ENCODE assay signal across 27 cellular contexts in the genomic region with DNA sequence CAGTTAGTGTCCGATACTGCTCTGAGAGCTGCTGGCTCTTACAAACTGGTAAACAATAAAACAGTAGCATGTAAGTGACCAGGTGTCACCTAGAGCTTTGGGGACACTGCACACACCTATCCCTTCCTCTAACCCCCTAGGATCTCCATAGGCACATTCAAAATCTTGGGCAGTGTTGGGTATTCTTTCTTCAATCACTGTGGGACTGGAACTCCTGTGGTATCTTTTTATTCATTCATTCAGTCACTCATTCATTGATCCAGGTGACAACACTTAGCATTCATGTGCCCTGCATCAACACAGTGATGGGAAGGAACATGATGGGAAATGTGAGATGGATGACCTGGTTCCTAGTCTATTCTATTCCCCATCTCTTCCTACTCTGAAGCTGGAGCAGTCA.
"Had no signal": no experiment of that assay in that cellular context is flagged by ENCODE, and none has a peak within 500 bp of the region (broad histone marks: within the 10 kb centered on the region; RNA-seq: fewer than 3 reads in every experiment).

No MANE protein-coding gene starts in this region.

- DNase-seq: stimulated activated CD4-positive, alpha-beta T cell treated with anti-CD3 and anti-CD28 coated beads, Interleukin-2, amount 100 ng/mL, for 48 hours; stimulated activated CD4-positive, alpha-beta T cell treated with anti-CD3 and anti-CD28 coated beads, Interleukin-4, amount 100 ng/mL, for 1 hour; stimulated activated CD4-positive, alpha-beta T cell treated with anti-CD3 and anti-CD28 coated beads, Interleukin-4, amount 100 ng/mL, for 24 hours; stimulated activated CD4-positive, alpha-beta T cell treated with anti-CD3 and anti-CD28 coated beads, Interleukin-4, amount 100 ng/mL, for 4 hours; stimulated activated CD8-positive, alpha-beta memory T cell treated with anti-CD3 and anti-CD28 coated beads, Interleukin-4, amount 100 ng/mL, for 48 hours; stimulated activated naive B cell treated with anti-CD40 and anti-IgM and Interleukin-4, amounts not matched to agents 10 μg/mL and 1 μg/mL and 100 μg/mL, for 72 hours; stimulated activated naive CD4-positive, alpha-beta T cell; stimulated activated naive CD4-positive, alpha-beta T cell treated with Interleukin-2 at 50 U/mL for 16 hours; stimulated activated naive CD8-positive, alpha-beta T cell treated with anti-CD3 and anti-CD28 coated beads, Interleukin-15, amount 100 ng/mL, for 72 hours; stimulated activated naive CD8-positive, alpha-beta T cell treated with anti-CD3 and anti-CD28 coated beads, Interleukin-15, Interleukin-2, amounts not matched to agents 100 U/mL and 50 U/mL, for 24 hours; stomach; substantia nigra; testis; thyroid gland; tibial artery; transverse colon; trophoblast cell; upper lobe of left lung; upper lobe of right lung; uterus had no signal

- H3K9me3 ChIP-seq: stomach, suprapubic skin, testis, thoracic aorta, thyroid gland, tibial artery, tibial nerve, transverse colon, upper lobe of left lung, upper lobe of right lung, uterus, vagina had no signal

- ATAC-seq: stimulated activated effector memory CD8-positive, alpha-beta T cell treated with anti-CD3 and anti-CD28 coated beads, Interleukin-12 subunit alpha, Interleukin-12 subunit beta, amount 100 ng/mL, for 72 hours; stimulated activated memory B cell treated with anti-CD40 and anti-IgM and Interleukin-4, amounts not matched to agents 10 μg/mL and 1 μg/mL and 100 μg/mL, for 72 hours; stimulated activated naive B cell treated with anti-CD40 and anti-IgM and Interleukin-4, amounts not matched to agents 10 μg/mL and 1 μg/mL and 100 μg/mL, for 72 hours; stimulated activated naive CD8-positive, alpha-beta T cell treated with anti-CD3 and anti-CD28 coated beads, Interleukin-15, amount 100 ng/mL, for 72 hours; stimulated activated naive CD8-positive, alpha-beta T cell treated with anti-CD3 and anti-CD28 coated beads, Interleukin-15, Interleukin-2, amounts not matched to agents 100 U/mL and 50 U/mL, for 24 hours; upper lobe of right lung had no signal

- FAIRE-seq: urothelium cell line had no signal

- H3K4me1 ChIP-seq: stomach, testis, thyroid gland, tibial artery, transverse colon, upper lobe of left lung, upper lobe of right lung, uterus, vagina had no signal

- H3K36me3 ChIP-seq: stomach, suprapubic skin, thoracic aorta, thyroid gland, transverse colon, upper lobe of left lung, upper lobe of right lung, uterus, vagina had no signal

- H3K27me3 ChIP-seq: stomach, suprapubic skin, testis, thyroid gland, tibial artery, tibial nerve, transverse colon, upper lobe of left lung, upper lobe of right lung, uterus, vagina had no signal

- H3K4me3 ChIP-seq: stomach, suprapubic skin, testis, thoracic aorta, thyroid gland, tibial artery, tibial nerve, transverse colon, upper lobe of left lung, upper lobe of right lung, uterus, vagina had no signal

- H3K27ac ChIP-seq: stomach, suprapubic skin, testis, thoracic aorta, thyroid gland, tibial artery, tibial nerve, transverse colon, upper lobe of left lung, upper lobe of right lung, uterus, vagina had no signal
